Comparison of ENCODE assay signal across 8 cellular contexts in the genomic region with DNA sequence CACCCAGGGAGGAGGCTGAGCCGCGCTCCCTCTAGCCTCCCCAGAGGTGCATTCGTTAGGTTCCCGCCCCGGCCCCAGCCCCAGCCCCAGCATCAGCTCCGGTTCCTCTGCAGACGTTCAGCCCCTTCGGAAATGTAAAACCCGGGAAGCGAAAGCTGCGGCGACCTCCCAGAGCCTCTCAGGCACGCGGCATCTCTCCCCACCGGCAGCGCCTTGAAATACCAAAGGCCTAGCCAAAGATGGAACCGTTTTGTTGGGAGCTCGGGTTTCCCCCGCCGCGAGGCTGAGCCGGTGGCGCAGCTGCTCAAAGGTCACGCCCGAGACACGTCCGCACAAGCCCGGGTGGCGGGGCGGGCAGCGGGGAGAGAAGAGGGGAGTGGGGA.
A peak's percentile ranks its signal among the peaks of the same experiment; 100 is the strongest.
DNase-seq lines count a peak whose midpoint lies in the region; ATAC-seq and FAIRE-seq lines count a peak whose summit lies in the region.

No MANE protein-coding gene starts in this region.

- peak overlapping the region; percentile 24 for H3K4me3 Mint-ChIP-seq in activated CD4-positive, alpha-beta memory T cell treated with anti-CD3 and anti-CD28 coated beads, Interleukin-2, amount 10 ng/mL, durations not matched to agents 7 days and 5 days

- peak; percentile 51 for FAIRE-seq in GM19239 (lab: Jason Lieb, UNC)

- peaks cover 4% of the 10 kb centered on the region for H3K4me1 Mint-ChIP-seq in activated CD4-positive, alpha-beta memory T cell treated with anti-CD3 and anti-CD28 coated beads, Interleukin-2, amount 10 ng/mL, durations not matched to agents 7 days and 5 days

- no peaks in the 10 kb centered on the region for H3K9me3 Mint-ChIP-seq in activated CD4-positive, alpha-beta memory T cell treated with anti-CD3 and anti-CD28 coated beads, Interleukin-2, amount 10 ng/mL, durations not matched to agents 7 days and 5 days

- peaks cover 22% of the 10 kb centered on the region for H3K27me3 Mint-ChIP-seq in activated CD4-positive, alpha-beta memory T cell treated with anti-CD3 and anti-CD28 coated beads, Interleukin-2, amount 10 ng/mL, durations not matched to agents 7 days and 5 days

- peaks cover 14 to 26% (median 21%) of the 10 kb centered on the region in 10 experiments for H3K4me1 ChIP-seq in BLaER1 treated with 17β-estradiol and CSF1 and Interleukin-3, amounts not matched to agents 10 nM and 100 nM

- POLR2A ChIA-PET in activated CD4-positive, alpha-beta memory T cell treated with anti-CD3 and anti-CD28 coated beads, Interleukin-2, amount 10 ng/mL, durations not matched to agents 7 days and 5 days (lab: Charles Lee), result interaction anchor here (1.0 to 1.5 kb wide), 3 partner anchors 9 to 28 kb away, joined by 3 to 8 read pairs (median 4); no protein-coding TSS in a partner anchor

- peak overlapping the region; percentile 58 to 83 (median 73) for H3K4me2 ChIP-seq in BLaER1 treated with 17β-estradiol and CSF1 and Interleukin-3, amounts not matched to agents 10 nM and 100 nM

- peak overlapping the region in 6 of 11 experiments; percentile 15 to 57 (median 38); a peak in 7 of 22 replicates for H3K9ac ChIP-seq in BLaER1 treated with 17β-estradiol and CSF1 and Interleukin-3, amounts not matched to agents 10 nM and 100 nM

- H3K9me3 ChIP-seq in BLaER1 treated with 17β-estradiol and CSF1 and Interleukin-3, amounts not matched to agents 10 nM and 100 nM (replicated peaks in 1 of 11), result no peaks in the 10 kb centered on the region

- H3K27me3 ChIP-seq in BLaER1 treated with 17β-estradiol and CSF1 and Interleukin-3, amounts not matched to agents 10 nM and 100 nM, result peaks cover 0 to 60% (median 0%) of the 10 kb centered on the region in 11 experiments; a peak in 4 of 22 replicates

- no peak for ATAC-seq in GM19452 (IDR thresholded peaks at IDR 0.05; ENCODE audit: unreplicated experiment)

- H3K27ac ChIP-seq in BLaER1 treated with 17β-estradiol and CSF1 and Interleukin-3, amounts not matched to agents 10 nM and 100 nM, result peak overlapping the region in 2 of 11 experiments; percentile 17 to 48; a peak in 3 of 22 replicates

- DNase-seq in GM19239 (ENCODE audit: insufficient read length, low spot score) (peak; percentile 35), NCI-H1417 (lab: John Stamatoyannopoulos, UW) (peak; percentile 48 to 93 (median 84)), fibroblast of the conjunctiva (ENCODE audit: low read depth) (peak; percentile 9), nucleus accumbens (lab: John Stamatoyannopoulos, UW) (peak in 43 of 56 donors; percentile 7 to 74 (median 29)), GDM1 (lab: John Stamatoyannopoulos, UW) (no peak)
- peak; percentile 30 for DNase-seq in activated CD4-positive, alpha-beta memory T cell treated with anti-CD3 and anti-CD28 coated beads, Interleukin-2, amount 10 ng/mL, durations not matched to agents 7 days and 5 days

- H3K36me3 ChIP-seq in BLaER1 treated with 17β-estradiol and CSF1 and Interleukin-3, amounts not matched to agents 10 nM and 100 nM, result no peaks in the 10 kb centered on the region

- CTCF ChIA-PET in activated CD4-positive, alpha-beta memory T cell treated with anti-CD3 and anti-CD28 coated beads, Interleukin-2, amount 10 ng/mL, durations not matched to agents 7 days and 5 days (lab: Charles Lee), result interaction anchor here (0.6 to 2.0 kb wide), 2 partner anchors 73 to 258 kb away, joined by 3 to 8 read pairs; no protein-coding TSS in a partner anchor

- H4K20me1 ChIP-seq in BLaER1 treated with 17β-estradiol and CSF1 and Interleukin-3, amounts not matched to agents 10 nM and 100 nM, result no peaks in the 10 kb centered on the region

- H3K36me3 Mint-ChIP-seq in activated CD4-positive, alpha-beta memory T cell treated with anti-CD3 and anti-CD28 coated beads, Interleukin-2, amount 10 ng/mL, durations not matched to agents 7 days and 5 days (ENCODE audit: low read depth), result no peaks in the 10 kb centered on the region

- peak overlapping the region in 6 of 10 experiments; percentile 21 to 44 (median 36); a peak in 6 of 20 replicates for H3K4me3 ChIP-seq in BLaER1 treated with 17β-estradiol and CSF1 and Interleukin-3, amounts not matched to agents 10 nM and 100 nM

- no peak overlapping the region for H3K27ac Mint-ChIP-seq in activated CD4-positive, alpha-beta memory T cell treated with anti-CD3 and anti-CD28 coated beads, Interleukin-2, amount 10 ng/mL, durations not matched to agents 7 days and 5 days
